In genomic region chr6:114874384-114874783, GRCh38 we compare ENCODE assay signal across 8 cellular contexts.
"Had no signal": no experiment of that assay in that cellular context is flagged by ENCODE, and none has a peak within 500 bp of the region (broad histone marks: within the 10 kb centered on the region; RNA-seq: fewer than 3 reads in every experiment).

No MANE protein-coding gene starts in this region.

- ATAC-seq: HepG2, K562 had no signal

- H3K36me3 Mint-ChIP-seq: IgD-negative memory B cell had no signal

- H3K4me1 Mint-ChIP-seq: IgD-negative memory B cell had no signal

- H3K4me3 Mint-ChIP-seq: IgD-negative memory B cell had no signal

- H3K4me3 ChIP-seq: K562 had no signal

- H3K9ac ChIP-seq: KMS-11 had no signal

- H3K27ac ChIP-seq: HL-60, KMS-11 had no signal

- H3K27ac Mint-ChIP-seq: IgD-negative memory B cell had no signal

- FAIRE-seq: HepG2, HTR-8/SVneo, K562 had no signal

- H3K27me3 Mint-ChIP-seq: IgD-negative memory B cell had no signal

- DNase-seq: IMR-90, KBM-7 had no signal

- H3K4me2 ChIP-seq: KMS-11 had no signal
